ENCODE assay signal across 1 cellular context in the genomic region with DNA sequence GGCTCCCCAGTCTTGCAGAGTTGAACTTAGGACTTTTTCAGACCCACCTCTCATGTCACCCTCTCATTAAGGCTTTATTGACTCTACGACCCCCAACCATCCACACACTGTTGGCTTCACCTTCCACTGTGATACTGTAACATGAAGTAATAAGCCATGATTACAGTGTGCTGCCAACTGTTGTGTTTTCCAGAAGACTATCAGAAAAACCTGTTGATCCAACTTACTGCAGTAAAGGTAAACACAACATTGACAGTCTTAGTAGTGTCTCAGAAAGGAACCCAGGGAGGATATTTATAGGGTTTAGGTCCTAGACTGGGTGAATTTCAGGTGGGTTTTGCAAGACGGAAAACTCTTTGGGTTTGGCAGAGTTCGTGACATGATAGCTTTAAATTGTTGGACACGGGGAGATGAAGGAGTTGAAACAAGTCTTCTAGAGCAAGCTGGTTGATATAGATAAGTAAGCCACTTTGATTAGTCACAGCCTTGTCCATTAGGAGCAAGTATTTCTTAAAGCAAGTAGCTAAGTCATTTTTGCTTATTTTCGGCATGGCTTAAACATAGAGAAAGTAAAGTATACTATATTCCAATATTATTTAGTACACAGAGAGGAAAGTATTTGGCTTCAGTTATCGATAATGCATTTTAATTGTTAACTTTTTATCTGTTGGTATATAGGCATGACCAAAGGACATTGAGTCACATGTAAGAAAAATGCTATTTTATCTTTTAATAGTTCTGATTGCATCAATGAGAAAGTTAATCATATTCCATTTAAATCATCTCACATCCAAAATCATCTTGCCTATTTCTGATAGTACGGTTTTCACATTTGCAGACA.
TF ChIP-seq lines count a peak whose summit lies in the region.

No MANE protein-coding gene starts in this region.

TF ChIP-seq in K562, 482 proteins besides CTCF, POLR2A, EP300 and RAD21 (continued from another document and continues in another):
- TF ChIP-seq, protein P1, sequence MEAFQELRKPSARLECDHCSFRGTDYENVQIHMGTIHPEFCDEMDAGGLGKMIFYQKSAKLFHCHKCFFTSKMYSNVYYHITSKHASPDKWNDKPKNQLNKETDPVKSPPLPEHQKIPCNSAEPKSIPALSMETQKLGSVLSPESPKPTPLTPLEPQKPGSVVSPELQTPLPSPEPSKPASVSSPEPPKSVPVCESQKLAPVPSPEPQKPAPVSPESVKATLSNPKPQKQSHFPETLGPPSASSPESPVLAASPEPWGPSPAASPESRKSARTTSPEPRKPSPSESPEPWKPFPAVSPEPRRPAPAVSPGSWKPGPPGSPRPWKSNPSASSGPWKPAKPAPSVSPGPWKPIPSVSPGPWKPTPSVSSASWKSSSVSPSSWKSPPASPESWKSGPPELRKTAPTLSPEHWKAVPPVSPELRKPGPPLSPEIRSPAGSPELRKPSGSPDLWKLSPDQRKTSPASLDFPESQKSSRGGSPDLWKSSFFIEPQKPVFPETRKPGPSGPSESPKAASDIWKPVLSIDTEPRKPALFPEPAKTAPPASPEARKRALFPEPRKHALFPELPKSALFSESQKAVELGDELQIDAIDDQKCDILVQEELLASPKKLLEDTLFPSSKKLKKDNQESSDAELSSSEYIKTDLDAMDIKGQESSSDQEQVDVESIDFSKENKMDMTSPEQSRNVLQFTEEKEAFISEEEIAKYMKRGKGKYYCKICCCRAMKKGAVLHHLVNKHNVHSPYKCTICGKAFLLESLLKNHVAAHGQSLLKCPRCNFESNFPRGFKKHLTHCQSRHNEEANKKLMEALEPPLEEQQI (IDR thresholded peaks at IDR 0.05) = peak; percentile 46; the same call in 1 of the 2 replicates
- TF ChIP-seq, protein P2, sequence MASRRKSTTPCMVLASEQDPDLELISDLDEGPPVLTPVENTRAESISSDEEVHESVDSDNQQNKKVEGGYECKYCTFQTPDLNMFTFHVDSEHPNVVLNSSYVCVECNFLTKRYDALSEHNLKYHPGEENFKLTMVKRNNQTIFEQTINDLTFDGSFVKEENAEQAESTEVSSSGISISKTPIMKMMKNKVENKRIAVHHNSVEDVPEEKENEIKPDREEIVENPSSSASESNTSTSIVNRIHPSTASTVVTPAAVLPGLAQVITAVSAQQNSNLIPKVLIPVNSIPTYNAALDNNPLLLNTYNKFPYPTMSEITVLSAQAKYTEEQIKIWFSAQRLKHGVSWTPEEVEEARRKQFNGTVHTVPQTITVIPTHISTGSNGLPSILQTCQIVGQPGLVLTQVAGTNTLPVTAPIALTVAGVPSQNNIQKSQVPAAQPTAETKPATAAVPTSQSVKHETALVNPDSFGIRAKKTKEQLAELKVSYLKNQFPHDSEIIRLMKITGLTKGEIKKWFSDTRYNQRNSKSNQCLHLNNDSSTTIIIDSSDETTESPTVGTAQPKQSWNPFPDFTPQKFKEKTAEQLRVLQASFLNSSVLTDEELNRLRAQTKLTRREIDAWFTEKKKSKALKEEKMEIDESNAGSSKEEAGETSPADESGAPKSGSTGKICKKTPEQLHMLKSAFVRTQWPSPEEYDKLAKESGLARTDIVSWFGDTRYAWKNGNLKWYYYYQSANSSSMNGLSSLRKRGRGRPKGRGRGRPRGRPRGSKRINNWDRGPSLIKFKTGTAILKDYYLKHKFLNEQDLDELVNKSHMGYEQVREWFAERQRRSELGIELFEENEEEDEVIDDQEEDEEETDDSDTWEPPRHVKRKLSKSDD (conservative IDR thresholded peaks at IDR 0.05; ENCODE audit: low read length) = no peak
- TF ChIP-seq ZNF239 (CRISPR knock-in tag; IDR thresholded peaks at IDR 0.05) = no peak
- TF ChIP-seq, protein P3, sequence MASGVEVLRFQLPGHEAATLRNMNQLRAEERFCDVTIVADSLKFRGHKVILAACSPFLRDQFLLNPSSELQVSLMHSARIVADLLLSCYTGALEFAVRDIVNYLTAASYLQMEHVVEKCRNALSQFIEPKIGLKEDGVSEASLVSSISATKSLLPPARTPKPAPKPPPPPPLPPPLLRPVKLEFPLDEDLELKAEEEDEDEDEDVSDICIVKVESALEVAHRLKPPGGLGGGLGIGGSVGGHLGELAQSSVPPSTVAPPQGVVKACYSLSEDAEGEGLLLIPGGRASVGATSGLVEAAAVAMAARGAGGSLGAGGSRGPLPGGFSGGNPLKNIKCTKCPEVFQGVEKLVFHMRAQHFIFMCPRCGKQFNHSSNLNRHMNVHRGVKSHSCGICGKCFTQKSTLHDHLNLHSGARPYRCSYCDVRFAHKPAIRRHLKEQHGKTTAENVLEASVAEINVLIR (CRISPR knock-in tag; IDR thresholded peaks at IDR 0.05) = no peak
- no peak for TF ChIP-seq SRSF1 (IDR thresholded peaks at IDR 0.05; ENCODE audit: low read depth, low read length)
- 0 out of 2 replicates have a peak, but pooled peaks have one; percentile 44 for TF ChIP-seq ZNF584 (CRISPR knock-in tag; IDR thresholded peaks at IDR 0.05; ENCODE audit: low read depth)
- peak; percentile 93 for TF ChIP-seq LEF1 (IDR thresholded peaks at IDR 0.05)
- no peak for TF ChIP-seq SRSF7 (optimal IDR thresholded peaks at IDR 0.05; ENCODE audit: low read depth, low read length)
- no peak for TF ChIP-seq ZNF408 (CRISPR knock-in tag; IDR thresholded peaks at IDR 0.05; ENCODE audit: low read depth)
- peak; percentile 63 for TF ChIP-seq MEIS2 (IDR thresholded peaks at IDR 0.05; ENCODE audit: partially characterized antibody)
- TF ChIP-seq EP400 (IDR thresholded peaks at IDR 0.05) = peak; percentile 19
- TF ChIP-seq WHSC1 (IDR thresholded peaks at IDR 0.05; ENCODE audit: low read length) = no peak
- 0 out of 2 replicates have a peak, but pooled peaks have one; percentile 8 for TF ChIP-seq GATAD2B (IDR thresholded peaks at IDR 0.05; ENCODE audit: borderline replicate concordance)
- no peak for TF ChIP-seq LARP7 (IDR thresholded peaks at IDR 0.05)
- TF ChIP-seq, protein P4, sequence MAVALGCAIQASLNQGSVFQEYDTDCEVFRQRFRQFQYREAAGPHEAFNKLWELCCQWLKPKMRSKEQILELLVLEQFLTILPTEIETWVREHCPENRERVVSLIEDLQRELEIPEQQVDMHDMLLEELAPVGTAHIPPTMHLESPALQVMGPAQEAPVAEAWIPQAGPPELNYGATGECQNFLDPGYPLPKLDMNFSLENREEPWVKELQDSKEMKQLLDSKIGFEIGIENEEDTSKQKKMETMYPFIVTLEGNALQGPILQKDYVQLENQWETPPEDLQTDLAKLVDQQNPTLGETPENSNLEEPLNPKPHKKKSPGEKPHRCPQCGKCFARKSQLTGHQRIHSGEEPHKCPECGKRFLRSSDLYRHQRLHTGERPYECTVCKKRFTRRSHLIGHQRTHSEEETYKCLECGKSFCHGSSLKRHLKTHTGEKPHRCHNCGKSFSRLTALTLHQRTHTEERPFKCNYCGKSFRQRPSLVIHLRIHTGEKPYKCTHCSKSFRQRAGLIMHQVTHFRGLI (CRISPR knock-in tag; IDR thresholded peaks at IDR 0.05) = no peak
- no peak for TF ChIP-seq RFX5 (IDR thresholded peaks at IDR 0.05; ENCODE audit: low read depth, low read length)
- TF ChIP-seq BRD4 (IDR thresholded peaks at IDR 0.05) = no peak
- peak in 1 of 2 experiments; percentile 45; a peak in 1 of 4 replicates for TF ChIP-seq NONO (IDR thresholded peaks at IDR 0.05; ENCODE audit: low read depth in 2 of 2, low read length in 1 of 2)
- TF ChIP-seq, protein P5, sequence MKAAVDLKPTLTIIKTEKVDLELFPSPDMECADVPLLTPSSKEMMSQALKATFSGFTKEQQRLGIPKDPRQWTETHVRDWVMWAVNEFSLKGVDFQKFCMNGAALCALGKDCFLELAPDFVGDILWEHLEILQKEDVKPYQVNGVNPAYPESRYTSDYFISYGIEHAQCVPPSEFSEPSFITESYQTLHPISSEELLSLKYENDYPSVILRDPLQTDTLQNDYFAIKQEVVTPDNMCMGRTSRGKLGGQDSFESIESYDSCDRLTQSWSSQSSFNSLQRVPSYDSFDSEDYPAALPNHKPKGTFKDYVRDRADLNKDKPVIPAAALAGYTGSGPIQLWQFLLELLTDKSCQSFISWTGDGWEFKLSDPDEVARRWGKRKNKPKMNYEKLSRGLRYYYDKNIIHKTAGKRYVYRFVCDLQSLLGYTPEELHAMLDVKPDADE (conservative IDR thresholded peaks at IDR 0.05; ENCODE audit: control insufficient read depth, low read depth, low read length) = no peak
- no peak for TF ChIP-seq ZSCAN32 (CRISPR knock-in tag; IDR thresholded peaks at IDR 0.05)
- no peak for TF ChIP-seq PRMT5 (CRISPR knock-in tag; IDR thresholded peaks at IDR 0.05)
- TF ChIP-seq, protein P6, sequence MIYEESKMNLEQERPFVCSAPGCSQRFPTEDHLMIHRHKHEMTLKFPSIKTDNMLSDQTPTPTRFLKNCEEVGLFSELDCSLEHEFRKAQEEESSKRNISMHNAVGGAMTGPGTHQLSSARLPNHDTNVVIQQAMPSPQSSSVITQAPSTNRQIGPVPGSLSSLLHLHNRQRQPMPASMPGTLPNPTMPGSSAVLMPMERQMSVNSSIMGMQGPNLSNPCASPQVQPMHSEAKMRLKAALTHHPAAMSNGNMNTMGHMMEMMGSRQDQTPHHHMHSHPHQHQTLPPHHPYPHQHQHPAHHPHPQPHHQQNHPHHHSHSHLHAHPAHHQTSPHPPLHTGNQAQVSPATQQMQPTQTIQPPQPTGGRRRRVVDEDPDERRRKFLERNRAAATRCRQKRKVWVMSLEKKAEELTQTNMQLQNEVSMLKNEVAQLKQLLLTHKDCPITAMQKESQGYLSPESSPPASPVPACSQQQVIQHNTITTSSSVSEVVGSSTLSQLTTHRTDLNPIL (CRISPR knock-in tag; IDR thresholded peaks at IDR 0.05) = no peak
- TF ChIP-seq, protein P7, sequence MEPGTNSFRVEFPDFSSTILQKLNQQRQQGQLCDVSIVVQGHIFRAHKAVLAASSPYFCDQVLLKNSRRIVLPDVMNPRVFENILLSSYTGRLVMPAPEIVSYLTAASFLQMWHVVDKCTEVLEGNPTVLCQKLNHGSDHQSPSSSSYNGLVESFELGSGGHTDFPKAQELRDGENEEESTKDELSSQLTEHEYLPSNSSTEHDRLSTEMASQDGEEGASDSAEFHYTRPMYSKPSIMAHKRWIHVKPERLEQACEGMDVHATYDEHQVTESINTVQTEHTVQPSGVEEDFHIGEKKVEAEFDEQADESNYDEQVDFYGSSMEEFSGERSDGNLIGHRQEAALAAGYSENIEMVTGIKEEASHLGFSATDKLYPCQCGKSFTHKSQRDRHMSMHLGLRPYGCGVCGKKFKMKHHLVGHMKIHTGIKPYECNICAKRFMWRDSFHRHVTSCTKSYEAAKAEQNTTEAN (CRISPR knock-in tag; IDR thresholded peaks at IDR 0.05) = no peak
- TF ChIP-seq TBP (optimal IDR thresholded peaks at IDR 0.05; ENCODE audit: low read depth, low read length) = no peak
- TF ChIP-seq TCF7 (IDR thresholded peaks at IDR 0.05; ENCODE audit: borderline replicate concordance) = peak; percentile 27; the same call in 1 of the 2 replicates
- TF ChIP-seq, protein P8, sequence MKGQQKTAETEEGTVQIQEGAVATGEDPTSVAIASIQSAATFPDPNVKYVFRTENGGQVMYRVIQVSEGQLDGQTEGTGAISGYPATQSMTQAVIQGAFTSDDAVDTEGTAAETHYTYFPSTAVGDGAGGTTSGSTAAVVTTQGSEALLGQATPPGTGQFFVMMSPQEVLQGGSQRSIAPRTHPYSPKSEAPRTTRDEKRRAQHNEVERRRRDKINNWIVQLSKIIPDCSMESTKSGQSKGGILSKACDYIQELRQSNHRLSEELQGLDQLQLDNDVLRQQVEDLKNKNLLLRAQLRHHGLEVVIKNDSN (CRISPR knock-in tag; IDR thresholded peaks at IDR 0.05) = no peak
- TF ChIP-seq, protein P9, sequence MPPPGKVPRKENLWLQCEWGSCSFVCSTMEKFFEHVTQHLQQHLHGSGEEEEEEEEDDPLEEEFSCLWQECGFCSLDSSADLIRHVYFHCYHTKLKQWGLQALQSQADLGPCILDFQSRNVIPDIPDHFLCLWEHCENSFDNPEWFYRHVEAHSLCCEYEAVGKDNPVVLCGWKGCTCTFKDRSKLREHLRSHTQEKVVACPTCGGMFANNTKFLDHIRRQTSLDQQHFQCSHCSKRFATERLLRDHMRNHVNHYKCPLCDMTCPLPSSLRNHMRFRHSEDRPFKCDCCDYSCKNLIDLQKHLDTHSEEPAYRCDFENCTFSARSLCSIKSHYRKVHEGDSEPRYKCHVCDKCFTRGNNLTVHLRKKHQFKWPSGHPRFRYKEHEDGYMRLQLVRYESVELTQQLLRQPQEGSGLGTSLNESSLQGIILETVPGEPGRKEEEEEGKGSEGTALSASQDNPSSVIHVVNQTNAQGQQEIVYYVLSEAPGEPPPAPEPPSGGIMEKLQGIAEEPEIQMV (tag; conservative IDR thresholded peaks at IDR 0.05; ENCODE audit: low read depth) = no peak
